In genomic region chr7:27187702-27188665, GRCh38 we compare ENCODE assay signal across 8 cellular contexts. TPM values are rescaled to one million over a fixed set of nuclear protein-coding genes. Genes with fewer than 3 reads are reported as not detected.
A peak's percentile ranks its signal among the peaks of the same experiment; 100 is the strongest.
DNase-seq lines count a peak whose midpoint lies in the region; TF ChIP-seq lines count a peak whose summit lies in the region.

No MANE protein-coding gene starts in this region.

- H4K5ac ChIP-seq in mesendoderm (ENCODE audit: low read length): no peak overlapping the region

- peak overlapping the region; percentile 57 for H3K56ac ChIP-seq in mesendoderm (ENCODE audit: low read length)

- H3K9me3 ChIP-seq in tibial nerve: no peaks in the 10 kb centered on the region

- H3K79me2 ChIP-seq in mesendoderm (ENCODE audit: control insufficient read depth, insufficient read depth, low read length): no peaks in the 10 kb centered on the region

- peak overlapping the region; percentile 54 for H3K4me2 ChIP-seq in mesendoderm (ENCODE audit: low read length)

- H3K23ac ChIP-seq in mesendoderm (ENCODE audit: low read length): peak overlapping the region; percentile 48

- H3K79me1 ChIP-seq in mesendoderm (ENCODE audit: low read length): no peaks in the 10 kb centered on the region

- no peak for TF ChIP-seq EP300 in tibial nerve (IDR thresholded peaks at IDR 0.05)

- no peaks in the 10 kb centered on the region for H3K9me3 Mint-ChIP-seq in activated naive CD8-positive, alpha-beta T cell treated with anti-CD3 and anti-CD28 coated beads for 36 hours

- no peak for TF ChIP-seq POLR2A in tibial nerve (IDR thresholded peaks at IDR 0.05)

- no peaks in the 10 kb centered on the region for H3K36me3 ChIP-seq in mesendoderm (ENCODE audit: control insufficient read depth, insufficient read depth, low read length)
- H3K36me3 ChIP-seq in tibial nerve: no peaks in the 10 kb centered on the region

- H3K27me3 Mint-ChIP-seq in activated naive CD8-positive, alpha-beta T cell treated with anti-CD3 and anti-CD28 coated beads for 36 hours: peaks cover 96% of the 10 kb centered on the region

- H3K18ac ChIP-seq in mesendoderm (ENCODE audit: low read length): no peak overlapping the region

- H3K4me1 ChIP-seq in mesendoderm (ENCODE audit: control insufficient read depth, low read depth, low read length) (no peaks in the 10 kb centered on the region), tibial nerve (peaks cover 0 to 65% (median 46%) of the 10 kb centered on the region in 4 donors)

- H3K27ac ChIP-seq in mesendoderm (ENCODE audit: low read depth, low read length) (no peak overlapping the region), tibial nerve (peak overlapping the region in 2 of 4 donors; percentile 54 to 87)

- no peak for TF ChIP-seq CTCF in tibial nerve (IDR thresholded peaks at IDR 0.05)

- no peak overlapping the region for H2BK5ac ChIP-seq in mesendoderm (ENCODE audit: low read length)

- peak overlapping the region; percentile 26 for H3K9ac ChIP-seq in mesendoderm (ENCODE audit: low read length)

- no peak overlapping the region for H3K4ac ChIP-seq in mesendoderm (ENCODE audit: low read depth, low read length)

- H3K4me1 Mint-ChIP-seq in activated naive CD8-positive, alpha-beta T cell treated with anti-CD3 and anti-CD28 coated beads for 36 hours: peaks cover 38% of the 10 kb centered on the region

- H3K27ac Mint-ChIP-seq in activated naive CD8-positive, alpha-beta T cell treated with anti-CD3 and anti-CD28 coated beads for 36 hours: no peak overlapping the region

- H3K36me3 Mint-ChIP-seq in activated naive CD8-positive, alpha-beta T cell treated with anti-CD3 and anti-CD28 coated beads for 36 hours: no peaks in the 10 kb centered on the region

- no CpG with 5 or more reads among the region's 55 CpGs for WGBS in mesendoderm (ENCODE audit: extremely low coverage, insufficient coverage, low lambda C conversion rate)
- 9 to 28% methylated on average over 44 to 55 of the region's 55 CpGs for WGBS in tibial nerve, 2 donors

- peak overlapping the region; percentile 61 for H3K4me3 Mint-ChIP-seq in activated naive CD8-positive, alpha-beta T cell treated with anti-CD3 and anti-CD28 coated beads for 36 hours

- H3K4me3 ChIP-seq in mesendoderm (ENCODE audit: low read length) (no peak overlapping the region), tibial nerve (peak overlapping the region; percentile 4 to 27 (median 20))

- no peak overlapping the region for H2BK120ac ChIP-seq in mesendoderm (ENCODE audit: low read depth, low read length)

- H3K27me3 ChIP-seq in mesendoderm (ENCODE audit: insufficient read depth, low read length, poor library complexity) (peaks cover 90% of the 10 kb centered on the region), tibial nerve (peaks cover 0 to 95% of the 10 kb centered on the region in 2 donors)

- peak; percentile 62 for DNase-seq in activated effector memory CD4-positive, alpha-beta T cell treated with anti-CD3 and anti-CD28 coated beads, Interleukin-2, amount 50 U/mL, for 16 hours
- no peak for DNase-seq in activated effector memory CD4-positive, alpha-beta T cell treated with Interleukin-2 at 50 U/mL for 16 hours
- no peak for DNase-seq in activated naive CD8-positive, alpha-beta T cell treated with anti-CD3 and anti-CD28 coated beads for 36 hours
- DNase-seq in mesendoderm (no peak), tibial nerve (ENCODE audit: low spot score in 2 of 2) (peak in 1 of 2 donors; percentile 13), SIG-M5 treated with dmso at 0.1 percent for 504 hours (lab: John Stamatoyannopoulos, UW; ENCODE audit: unreplicated experiment) (no peak), SHP77 (lab: John Stamatoyannopoulos, UW) (no peak), hypothalamus (lab: John Stamatoyannopoulos, UW) (no peak)

- H2BK15ac ChIP-seq in mesendoderm (replicated peaks; ENCODE audit: low read depth): no peak overlapping the region

- no peak overlapping the region for H2AK5ac ChIP-seq in mesendoderm (ENCODE audit: low read length)

- H4K8ac ChIP-seq in mesendoderm (ENCODE audit: low read depth, low read length): no peak overlapping the region

RNA-seq across cellular contexts. Expression of gene HOXA11, which starts 3.0 kb away (rescaled TPM):
- under 1 TPM in 1 of 2 experiments, not detected in 1; 0.10 TPM for total RNA-seq in activated naive CD8-positive, alpha-beta T cell treated with anti-CD3 and anti-CD28 coated beads for 36 hours
- not detected for polyA plus RNA-seq in mesendoderm (2013, experiment 1 of 2)
- polyA plus RNA-seq in mesendoderm (2013, experiment 2 of 2): not detected
- total RNA-seq in tibial nerve: 10 to 100 TPM in 2 of 4 donors, 1 to 10 TPM in 2; 5.0 to 13.2 (median 9.5) TPM

RNA-seq across cellular contexts. Expression of gene HOXA13, which starts 11.9 kb away (rescaled TPM):
- total RNA-seq in activated naive CD8-positive, alpha-beta T cell treated with anti-CD3 and anti-CD28 coated beads for 36 hours: not detected
- polyA plus RNA-seq in mesendoderm (2013, experiment 1 of 2): 0.04 TPM
- polyA plus RNA-seq in mesendoderm (2013, experiment 2 of 2): 0.06 TPM
- total RNA-seq in tibial nerve: 1 to 10 TPM in 1 of 4 donors, under 1 TPM in 3; 0.63 to 1.5 (median 0.72) TPM

RNA-seq across cellular contexts. Expression of gene HOXA10, which starts 13.9 kb away (rescaled TPM):
- total RNA-seq in activated naive CD8-positive, alpha-beta T cell treated with anti-CD3 and anti-CD28 coated beads for 36 hours: not detected
- polyA plus RNA-seq in mesendoderm (2013, experiment 1 of 2): not detected
- not detected for polyA plus RNA-seq in mesendoderm (2013, experiment 2 of 2)
- total RNA-seq in tibial nerve: 10 to 100 TPM; 19.0 to 34.1 (median 24.9) TPM

RNA-seq across cellular contexts. Expression of gene HOXA9, which starts 22.6 kb away (rescaled TPM):
- not detected for total RNA-seq in activated naive CD8-positive, alpha-beta T cell treated with anti-CD3 and anti-CD28 coated beads for 36 hours
- polyA plus RNA-seq in mesendoderm (2013, experiment 1 of 2): not detected
- polyA plus RNA-seq in mesendoderm (2013, experiment 2 of 2): not detected
- total RNA-seq in tibial nerve: 10 to 100 TPM; 10.5 to 13.8 (median 12.7) TPM

RNA-seq across cellular contexts. Expression of gene HOXA7, which starts 31.5 kb away (rescaled TPM):
- total RNA-seq in activated naive CD8-positive, alpha-beta T cell treated with anti-CD3 and anti-CD28 coated beads for 36 hours: not detected
- 0.01 TPM for polyA plus RNA-seq in mesendoderm (2013, experiment 1 of 2)
- polyA plus RNA-seq in mesendoderm (2013, experiment 2 of 2): not detected
- total RNA-seq in tibial nerve: 10 to 100 TPM in 2 of 4 donors, 1 to 10 TPM in 2; 8.7 to 16.9 (median 11.3) TPM

Comparison
In these comparisons a context has a peak if more than half of its experiments do, and no peak if none do; other contexts are left out.
1. RNA of gene HOXA11, which starts 3.0 kb away (total RNA-seq): 5.0 to 13.2 TPM in tibial nerve; 0.10 TPM in activated naive CD8-positive, alpha-beta T cell treated with anti-CD3 and anti-CD28 coated beads for 36 hours; every median in the first group is over 4 times any median in the second.
2. RNA of gene HOXA10, which starts 13.9 kb away (total RNA-seq): 19.0 to 34.1 TPM in tibial nerve; not detected in activated naive CD8-positive, alpha-beta T cell treated with anti-CD3 and anti-CD28 coated beads for 36 hours; every median in the first group is over 10 times any median in the second.